In genomic region chr16:58792188-58792587, GRCh38 we compare ENCODE assay signal across 1 cellular context.
TF ChIP-seq lines count a peak whose summit lies in the region.

No MANE protein-coding gene starts in this region.

TF ChIP-seq in K562, 482 proteins besides CTCF, POLR2A, EP300 and RAD21 (continued from another document and continues in another):
- TF ChIP-seq TCF7L2 (IDR thresholded peaks at IDR 0.05; ENCODE audit: low read depth, low read length) = no peak
- TF ChIP-seq NFATC3 (IDR thresholded peaks at IDR 0.05) = no peak
- TF ChIP-seq ATF7 (IDR thresholded peaks at IDR 0.05) = peak; percentile 76
- no peak for TF ChIP-seq ZBTB7A (IDR thresholded peaks at IDR 0.05; ENCODE audit: borderline replicate concordance, control insufficient read depth, low read depth, low read length)
- peak; percentile 68 for TF ChIP-seq ATF3 (IDR thresholded peaks at IDR 0.05)
- TF ChIP-seq ATF3 (CRISPR knock-in tag; conservative IDR thresholded peaks at IDR 0.05) = no peak
- TF ChIP-seq CC2D1A (IDR thresholded peaks at IDR 0.05) = no peak; the same call in 1 of the 2 replicates
- TF ChIP-seq ZBTB43 (CRISPR knock-in tag; IDR thresholded peaks at IDR 0.05) = no peak
- TF ChIP-seq MYNN (IDR thresholded peaks at IDR 0.05) = no peak
- no peak for TF ChIP-seq MYNN (CRISPR knock-in tag; IDR thresholded peaks at IDR 0.05)
- TF ChIP-seq TCF15 (CRISPR knock-in tag; IDR thresholded peaks at IDR 0.05) = no peak
- no peak for TF ChIP-seq TFAM (CRISPR knock-in tag; conservative IDR thresholded peaks at IDR 0.05)
- TF ChIP-seq ZBTB1 (CRISPR knock-in tag; IDR thresholded peaks at IDR 0.05; ENCODE audit: borderline replicate concordance, low read depth) = no peak
- TF ChIP-seq ZBTB5 (IDR thresholded peaks at IDR 0.05) = no peak
- TF ChIP-seq JUND (IDR thresholded peaks at IDR 0.05; ENCODE audit: borderline replicate concordance, low read depth, low read length) = peak; percentile 82
- TF ChIP-seq JUND (tag; IDR thresholded peaks at IDR 0.05; ENCODE audit: borderline replicate concordance, low read depth, low read length) = peak; percentile 70; the same call in 2 of the 3 replicates
- TF ChIP-seq MED1 (CRISPR knock-in tag; IDR thresholded peaks at IDR 0.05; ENCODE audit: borderline replicate concordance) = no peak
- no peak for TF ChIP-seq RFX1 (IDR thresholded peaks at IDR 0.05)
- TF ChIP-seq MTA2 (IDR thresholded peaks at IDR 0.05; ENCODE audit: low read depth) = peak; percentile 71
- TF ChIP-seq NFXL1 (CRISPR knock-in tag; IDR thresholded peaks at IDR 0.05) = no peak
- no peak for TF ChIP-seq HDAC6 (IDR thresholded peaks at IDR 0.05; ENCODE audit: low read depth, low read length)
- TF ChIP-seq CTBP1 (IDR thresholded peaks at IDR 0.05; ENCODE audit: borderline replicate concordance) = 0 out of 2 replicates have a peak, but pooled peaks have one; percentile 51
- TF ChIP-seq CBX1 (IDR thresholded peaks at IDR 0.05; ENCODE audit: low read depth) = no peak
- no peak for TF ChIP-seq MGA (IDR thresholded peaks at IDR 0.05)
- no peak for TF ChIP-seq ZKSCAN8 (CRISPR knock-in tag; IDR thresholded peaks at IDR 0.05)
- TF ChIP-seq NCOA6 (IDR thresholded peaks at IDR 0.05) = no peak
- no peak for TF ChIP-seq ARNT (IDR thresholded peaks at IDR 0.05)
- TF ChIP-seq NUFIP1 (IDR thresholded peaks at IDR 0.05; ENCODE audit: partially characterized antibody) = no peak
- no peak for TF ChIP-seq TAF15 (IDR thresholded peaks at IDR 0.05; ENCODE audit: low read depth, low read length)
- no peak for TF ChIP-seq IRF2 (CRISPR knock-in tag; IDR thresholded peaks at IDR 0.05)
- TF ChIP-seq SAFB (IDR thresholded peaks at IDR 0.05; ENCODE audit: borderline replicate concordance, low read depth, low read length) = no peak
- TF ChIP-seq PML (IDR thresholded peaks at IDR 0.05; ENCODE audit: low read length) = peak; percentile 67
- TF ChIP-seq SMARCA4 (IDR thresholded peaks at IDR 0.05) = peak; percentile 87
- TF ChIP-seq JUN (IDR thresholded peaks at IDR 0.05; ENCODE audit: borderline replicate concordance, low read depth, low read length) = 0 out of 2 replicates have a peak, but pooled peaks have one; percentile 40
- no peak for TF ChIP-seq JUN (CRISPR knock-in tag; IDR thresholded peaks at IDR 0.05; ENCODE audit: borderline replicate concordance)
- TF ChIP-seq ASH1L (IDR thresholded peaks at IDR 0.05; ENCODE audit: borderline replicate concordance, low read depth, partially characterized antibody) = no peak
- no peak for TF ChIP-seq FUS (optimal IDR thresholded peaks at IDR 0.05; ENCODE audit: low read depth, low read length)
- peak; percentile 25; the same call in 1 of the 2 replicates for TF ChIP-seq NFE2 (IDR thresholded peaks at IDR 0.05; ENCODE audit: low read depth)
- peak; percentile 89 for TF ChIP-seq HMBOX1 (IDR thresholded peaks at IDR 0.05)
- TF ChIP-seq DLX4 (CRISPR knock-in tag; IDR thresholded peaks at IDR 0.05) = no peak
- TF ChIP-seq HMGN3 (IDR thresholded peaks at IDR 0.05; ENCODE audit: borderline replicate concordance, extremely low read depth, insufficient read length, low read depth, low read length) = no peak
- TF ChIP-seq CBX2 (IDR thresholded peaks at IDR 0.05; ENCODE audit: insufficient read depth, low read length, poor library complexity, severe bottlenecking) = no peak
- no peak; a peak in 1 of 4 replicates for TF ChIP-seq FOXK2 (conservative IDR thresholded peaks at IDR 0.05 in 1 of 2, IDR thresholded peaks at IDR 0.05 in 1 of 2; ENCODE audit: low read depth in 2 of 2)
- no peak for TF ChIP-seq ZNF395 (CRISPR knock-in tag; IDR thresholded peaks at IDR 0.05)
- TF ChIP-seq ZNF311 (CRISPR knock-in tag; IDR thresholded peaks at IDR 0.05) = no peak
- no peak for TF ChIP-seq EWSR1 (IDR thresholded peaks at IDR 0.05; ENCODE audit: borderline replicate concordance, low read depth, partially characterized antibody)
- 0 out of 2 replicates have a peak, but pooled peaks have one; percentile 24 for TF ChIP-seq ELF1 (tag; IDR thresholded peaks at IDR 0.05)
- peak; percentile 66 for TF ChIP-seq NFIC (IDR thresholded peaks at IDR 0.05)
- no peak for TF ChIP-seq GABPA (tag; conservative IDR thresholded peaks at IDR 0.05; ENCODE audit: low read depth)
- peak; percentile 36; the same call in 1 of the 2 replicates for TF ChIP-seq FOSL1 (tag; conservative IDR thresholded peaks at IDR 0.05)
- no peak for TF ChIP-seq ZNF780A (CRISPR knock-in tag; IDR thresholded peaks at IDR 0.05)
- TF ChIP-seq ZBTB8A (IDR thresholded peaks at IDR 0.05; ENCODE audit: partially characterized antibody) = no peak
- TF ChIP-seq CXXC5 (CRISPR knock-in tag; IDR thresholded peaks at IDR 0.05) = no peak
